Comparison of ENCODE assay signal across 8 cellular contexts in genomic region chr3:9642989-9643752, GRCh38. TPM values are rescaled to one million over a fixed set of nuclear protein-coding genes. Genes with fewer than 3 reads are reported as not detected.
DNase-seq lines count a peak whose midpoint lies in the region; ATAC-seq, FAIRE-seq and TF ChIP-seq lines count a peak whose summit lies in the region.
"Not testable (repeated sequence)": the region's sequence is repeated elsewhere in the genome, so short reads cannot be mapped to it uniquely, and the experiment has no call there.

No MANE protein-coding gene starts in this region.

- H3K9me3 ChIP-seq in PC-9 (ENCODE audit: insufficient read depth, low read depth); H1 (ENCODE audit: insufficient read depth in 2 of 2, low read depth in 1 of 2, low read length in 1 of 2): not testable (repeated sequence)

- H4K8ac ChIP-seq in H1 (ENCODE audit: extremely low read depth, insufficient read depth, low read length) = not testable (repeated sequence)

- not testable (repeated sequence) for H3K79me2 ChIP-seq in PC-9 (ENCODE audit: low read depth); H1 (ENCODE audit: control insufficient read depth in 1 of 2, insufficient read depth in 2 of 2, low read length in 2 of 2)

- DNase-seq in CD14-positive monocyte (ENCODE audit: low spot score); PC-9; H1 (ENCODE audit: low read depth in 1 of 2, low spot score in 2 of 2); memory B cell (ENCODE audit: low spot score in 2 of 2); stimulated activated naive B cell treated with anti-CD40 and anti-IgM and Interleukin-4, amounts not matched to agents 10 μg/mL and 1 μg/mL and 100 μg/mL, for 72 hours: not testable (repeated sequence)
- peak; percentile 1 for DNase-seq in activated effector memory CD4-positive, alpha-beta T cell treated with anti-CD3 and anti-CD28 coated beads, Interleukin-2, amount 50 U/mL, for 16 hours

- peak overlapping the region; percentile 51 for H3K4me2 ChIP-seq in PC-9
- not testable (repeated sequence) for H3K4me2 ChIP-seq in H1 (ENCODE audit: insufficient read depth in 1 of 2, low read depth in 2 of 2, low read length in 2 of 2)

- H3K27ac ChIP-seq in PC-9 = 0 out of 2 replicates have a peak overlapping the region, but pooled peaks have one; percentile 22
- not testable (repeated sequence) for H3K27ac ChIP-seq in H1 (ENCODE audit: low read depth, low read length)

- TF ChIP-seq POLR2A in H1 (IDR thresholded peaks at IDR 0.05; ENCODE audit: control extremely low read depth in 1 of 2, low read depth in 2 of 2, low read length in 2 of 2) = not testable (repeated sequence)

- peak overlapping the region in 1 of 2 donors; percentile 11 for H3K4me3 Mint-ChIP-seq in CD14-positive monocyte
- peak overlapping the region; percentile 72 to 83 (median 78) for H3K4me3 Mint-ChIP-seq in IgD-negative memory B cell
- peak overlapping the region; percentile 67 for H3K4me3 Mint-ChIP-seq in memory B cell
- H3K4me3 Mint-ChIP-seq in stimulated activated naive B cell treated with anti-CD40 and anti-IgM and Interleukin-4, amounts not matched to agents 10 μg/mL and 1 μg/mL and 100 μg/mL, for 72 hours = peak overlapping the region in 1 of 2 donors; percentile 13

- not testable (repeated sequence) for TF ChIP-seq RAD21 in H1 (IDR thresholded peaks at IDR 0.05 in 1 of 2, conservative IDR thresholded peaks at IDR 0.05 in 1 of 2; ENCODE audit: low read depth in 2 of 2, low read length in 2 of 2)

- H3K9me3 Mint-ChIP-seq in CD14-positive monocyte; IgD-negative memory B cell; memory B cell; stimulated activated naive B cell treated with anti-CD40 and anti-IgM and Interleukin-4, amounts not matched to agents 10 μg/mL and 1 μg/mL and 100 μg/mL, for 72 hours: not testable (repeated sequence)

- H3K56ac ChIP-seq in H1 (replicated peaks; ENCODE audit: insufficient read length, low read depth, low read length) = not testable (repeated sequence)

- H2BK5ac ChIP-seq in H1 (ENCODE audit: low read depth, low read length) = not testable (repeated sequence)

- not testable (repeated sequence) for H2BK12ac ChIP-seq in H1 (ENCODE audit: low read depth, low read length)

- H2BK20ac ChIP-seq in H1 (ENCODE audit: low read length) = not testable (repeated sequence)

- not testable (repeated sequence) for H2BK120ac ChIP-seq in H1 (replicated peaks; ENCODE audit: low read depth, low read length)

- peak overlapping the region; percentile 38; the same call in 1 of the 2 replicates for H3K4me3 ChIP-seq in PC-9
- H3K4me3 ChIP-seq in H1 (ENCODE audit: extremely low read depth in 1 of 4, insufficient read depth in 2 of 4, low read depth in 3 of 4, low read length in 4 of 4) = not testable (repeated sequence)

- not testable (repeated sequence) for H3K27me3 ChIP-seq in PC-9 (ENCODE audit: insufficient read depth, low read depth); H1 (replicated peaks in 1 of 4; ENCODE audit: control insufficient read depth in 3 of 4, extremely low read depth in 1 of 4, insufficient read depth in 3 of 4, low read length in 3 of 4)

- FAIRE-seq in H1 (lab: Jason Lieb, UNC) = not testable (repeated sequence)

- not testable (repeated sequence) for H3K9ac ChIP-seq in H1 (replicated peaks in 1 of 4; ENCODE audit: extremely low read depth in 1 of 4, low read depth in 3 of 4, low read length in 3 of 4)

- not testable (repeated sequence) for H3K18ac ChIP-seq in H1 (ENCODE audit: extremely low read depth, low read length)

- TF ChIP-seq CTCF in CD14-positive monocyte (IDR thresholded peaks at IDR 0.05); PC-9 (conservative IDR thresholded peaks at IDR 0.05); H1 (IDR thresholded peaks at IDR 0.05; ENCODE audit: control extremely low read depth in 1 of 3, insufficient read depth in 1 of 3, low read depth in 1 of 3, low read length in 3 of 3): not testable (repeated sequence)

- H3K14ac ChIP-seq in H1 (ENCODE audit: insufficient read length) = not testable (repeated sequence)

- not testable (repeated sequence) for H2BK15ac ChIP-seq in H1 (ENCODE audit: low read length)

- CTCF ChIA-PET in PC-9 (lab: Charles Lee) = not testable (repeated sequence)
- CTCF ChIA-PET in H1 (lab: Charles Lee; ENCODE audit: partially characterized antibody) = interaction anchor here (1.2 kb wide), 1 partner anchor 142 kb away, joined by 4 read pairs; no protein-coding TSS in a partner anchor

- intact Hi-C loops in CD14-positive monocyte (cut with micrococcal nuclease) = loop anchor here in 1 of 2 donors (10.0 kb wide), 1 partner anchor 152 kb away; the partner anchor contains the start of genes ARPC4 and TADA3
- intact Hi-C loops in PC-9 (cut with micrococcal nuclease; ENCODE audit: unreplicated experiment) = not testable (repeated sequence)

- peak; percentile 14 for ATAC-seq in GM21526 (IDR thresholded peaks at IDR 0.05; ENCODE audit: low FRiP score, unreplicated experiment)
- not testable (repeated sequence) for ATAC-seq in memory B cell (ENCODE audit: low read depth); stimulated activated naive B cell treated with anti-CD40 and anti-IgM and Interleukin-4, amounts not matched to agents 10 μg/mL and 1 μg/mL and 100 μg/mL, for 72 hours (replicated peaks)

- H2AFZ ChIP-seq in PC-9 (peak overlapping the region; percentile 80), H1 (ENCODE audit: low read length) (0 out of 2 replicates have a peak overlapping the region, but pooled peaks have one; percentile 41)

- not testable (repeated sequence) for H3K36me3 ChIP-seq in PC-9 (ENCODE audit: low read depth); H1 (ENCODE audit: control insufficient read depth in 2 of 4, insufficient read depth in 4 of 4, low read length in 3 of 4)

- H3K79me1 ChIP-seq in H1 (ENCODE audit: low read depth, low read length) = not testable (repeated sequence)

- not testable (repeated sequence) for H4K20me1 ChIP-seq in PC-9 (ENCODE audit: insufficient read depth); H1 (replicated peaks in 1 of 2; ENCODE audit: control insufficient read depth in 1 of 2, insufficient read depth in 2 of 2, low read length in 2 of 2)

- WGBS in H1 (ENCODE audit: extremely low coverage in 1 of 2, insufficient coverage in 1 of 2, insufficient read length in 1 of 2, insufficient replicate concordance in 2 of 2, low coverage in 1 of 2, low lambda C conversion rate in 2 of 2, missing lambda C conversion rate in 1 of 2), 2 experiments = 95% methylated on average over 3 of the region's 3 CpGs; no CpG with 5 or more reads in 1 of the 2 experiments

- BruUV-seq in PC-9 (replicated peaks; lab: Mats Ljungman, UMichigan) = not testable (repeated sequence)

- H3K23ac ChIP-seq in H1 (ENCODE audit: insufficient read length) = not testable (repeated sequence)

- not testable (repeated sequence) for H3K4me1 ChIP-seq in PC-9 (replicated peaks; ENCODE audit: insufficient read depth); H1 (replicated peaks in 1 of 4; ENCODE audit: control insufficient read depth in 3 of 4, insufficient read depth in 4 of 4, low read length in 3 of 4)

- not testable (repeated sequence) for TF ChIP-seq EP300 in H1 (IDR thresholded peaks at IDR 0.05; ENCODE audit: borderline replicate concordance in 1 of 2, low read depth in 2 of 2, low read length in 2 of 2)

- H3K9me2 ChIP-seq in PC-9 (ENCODE audit: insufficient read depth) = not testable (repeated sequence)

- not testable (repeated sequence) for H2AK5ac ChIP-seq in H1 (ENCODE audit: low read depth, low read length)

- peaks cover 10 to 14% (median 14%) of the 10 kb centered on the region in 3 donors for H3K27me3 Mint-ChIP-seq in CD14-positive monocyte (ENCODE audit: low read depth in 3 of 3)
- not testable (repeated sequence) for H3K27me3 Mint-ChIP-seq in IgD-negative memory B cell; memory B cell; stimulated activated naive B cell treated with anti-CD40 and anti-IgM and Interleukin-4, amounts not matched to agents 10 μg/mL and 1 μg/mL and 100 μg/mL, for 72 hours

- H3K36me3 Mint-ChIP-seq in CD14-positive monocyte; IgD-negative memory B cell; memory B cell; stimulated activated naive B cell treated with anti-CD40 and anti-IgM and Interleukin-4, amounts not matched to agents 10 μg/mL and 1 μg/mL and 100 μg/mL, for 72 hours: not testable (repeated sequence)

- not testable (repeated sequence) for H3K4ac ChIP-seq in H1 (replicated peaks; ENCODE audit: insufficient read length, low read depth, low read length)

- POLR2A ChIA-PET in PC-9 (lab: Charles Lee; ENCODE audit: unreplicated experiment) = not testable (repeated sequence)
- POLR2A ChIA-PET in H1 (lab: Charles Lee; ENCODE audit: partially characterized antibody) = interaction anchor here (0.5 kb wide), 1 partner anchor 32 kb away, joined by 3 read pairs; no protein-coding TSS in a partner anchor

- H3K4me1 Mint-ChIP-seq in CD14-positive monocyte = peaks cover 12% of the 10 kb centered on the region
- not testable (repeated sequence) for H3K4me1 Mint-ChIP-seq in IgD-negative memory B cell; memory B cell; stimulated activated naive B cell treated with anti-CD40 and anti-IgM and Interleukin-4, amounts not matched to agents 10 μg/mL and 1 μg/mL and 100 μg/mL, for 72 hours

- H4K91ac ChIP-seq in H1 (replicated peaks; ENCODE audit: insufficient read length, low read length) = not testable (repeated sequence)

- H3K23me2 ChIP-seq in H1 (ENCODE audit: low read depth, low read length) = not testable (repeated sequence)

- H4K5ac ChIP-seq in H1 (ENCODE audit: insufficient read length, low read depth, low read length) = not testable (repeated sequence)

- H3K27ac Mint-ChIP-seq in CD14-positive monocyte (peak overlapping the region in 5 of 7 donors; percentile 13 to 89 (median 19)), IgD-negative memory B cell (peak overlapping the region in 2 of 3 donors; percentile 59 to 88), memory B cell (peak overlapping the region; percentile 53)
- H3K27ac Mint-ChIP-seq in stimulated activated naive B cell treated with anti-CD40 and anti-IgM and Interleukin-4, amounts not matched to agents 10 μg/mL and 1 μg/mL and 100 μg/mL, for 72 hours = peak overlapping the region; percentile 31

- H3F3A ChIP-seq in PC-9 (ENCODE audit: insufficient read depth, low read depth) = not testable (repeated sequence)

RNA-seq across cellular contexts. Expression of gene MTMR14, which starts 6.1 kb away (rescaled TPM):
- 100 to 1,000 TPM; 167 to 174 TPM for polyA plus RNA-seq in CD14-positive monocyte
- 128 TPM for polyA plus RNA-seq in IgD-negative memory B cell
- 39.4 and 42.1 TPM in 2 replicates for total RNA-seq in PC-9 (2021)
- 46.2 and 47.6 TPM in 2 replicates for total RNA-seq in H1 (2021; fragmentation: NEBNext Ultra II Directional; extraction: Animal tissue kit (Norgen Biotek cat#: 25700))
- polyA plus RNA-seq in H1 (2011; rRNA removed) = 55.3 and 58.0 TPM in 2 replicates
- 52.0 TPM for polyA plus RNA-seq in H1 (2011; cell fraction: cytosol; rRNA removed)
- 56.4 TPM for polyA plus RNA-seq in H1 (2011; cell fraction: nucleus; rRNA removed)
- polyA plus RNA-seq in H1 (2012, experiment 1 of 2) = 42.7 to 53.2 TPM (median 52.7 TPM) in 4 replicates
- 61.6 TPM for polyA plus RNA-seq in H1 (2012, experiment 2 of 2)
- polyA plus RNA-seq in H1 (2013, experiment 1 of 2) = 22.3 TPM
- polyA plus RNA-seq in H1 (2013, experiment 2 of 2) = 21.8 TPM
- polyA minus RNA-seq in H1 (2011; rRNA and poly(A)+ RNA removed) = 42.2 and 52.5 TPM in 2 replicates
- 24.7 TPM for polyA minus RNA-seq in H1 (2011; cell fraction: cytosol; rRNA and poly(A)+ RNA removed)
- polyA minus RNA-seq in H1 (2011; cell fraction: nucleus; rRNA and poly(A)+ RNA removed) = 34.0 TPM

Comparison
In these comparisons a context has a peak if more than half of its experiments do, and no peak if none do; other contexts are left out.
1. H3K27ac Mint-ChIP-seq: peak in every context shown above with its lines; median percentile 74 in IgD-negative memory B cell; 53 in memory B cell; 31 in stimulated activated naive B cell treated with anti-CD40 and anti-IgM and Interleukin-4, amounts not matched to agents 10 μg/mL and 1 μg/mL and 100 μg/mL, for 72 hours; 19 in CD14-positive monocyte.